Comparison of ENCODE assay signal across 18 cellular contexts in the genomic region with DNA sequence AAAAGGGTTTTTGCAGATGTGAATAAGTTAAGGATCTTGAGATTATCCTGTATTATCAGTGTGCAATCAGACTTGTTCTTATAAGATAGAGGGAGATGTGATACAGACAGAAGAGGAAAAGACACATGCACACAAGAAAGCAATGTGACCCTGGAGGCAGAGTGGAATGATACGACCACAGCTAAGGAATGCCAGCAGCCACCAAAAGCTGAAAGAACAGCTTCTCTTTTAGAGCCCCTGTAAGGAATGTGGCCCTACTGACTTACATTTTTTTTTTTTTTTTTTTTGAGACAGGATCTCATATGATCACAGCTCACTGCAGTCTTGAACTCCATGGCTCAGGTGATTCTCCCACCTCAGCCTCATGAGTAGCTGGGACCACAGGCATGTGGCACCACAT.
DNase-seq lines count a peak whose midpoint lies in the region; TF ChIP-seq lines count a peak whose summit lies in the region.
"Had no signal": no experiment of that assay in that cellular context is flagged by ENCODE, and none has a peak within 500 bp of the region (broad histone marks: within the 10 kb centered on the region; RNA-seq: fewer than 3 reads in every experiment).

No MANE protein-coding gene starts in this region.

- H3K79me1 ChIP-seq in mesendoderm (ENCODE audit: low read length), result no peaks in the 10 kb centered on the region

- peak overlapping the region; percentile 9 for H3K4me3 ChIP-seq in endodermal cell (ENCODE audit: low read length)
- H3K4me3 ChIP-seq in mesendoderm (ENCODE audit: low read length), result no peak overlapping the region
- H3K4me3 ChIP-seq: GM12878 had no signal

- no peaks in the 10 kb centered on the region for H3K79me2 ChIP-seq in mesendoderm (ENCODE audit: control insufficient read depth, insufficient read depth, low read length)

- WGBS in endodermal cell (ENCODE audit: insufficient coverage in 1 of 2, insufficient read length in 1 of 2), 2 experiments, result 50 to 56% methylated on average over 1 of the region's 1 CpG
- WGBS in mesendoderm (ENCODE audit: extremely low coverage, insufficient coverage, low lambda C conversion rate), result no CpG with 5 or more reads among the region's 1 CpG

- peaks cover 11% of the 10 kb centered on the region for H3K27me3 Mint-ChIP-seq in endodermal cell (ENCODE audit: insufficient read depth)
- no peaks in the 10 kb centered on the region for H3K27me3 Mint-ChIP-seq in activated T-helper 1 cell treated with anti-CD3 and anti-CD28 coated beads, Interleukin-12 subunit alpha, Interleukin-12 subunit beta, Interleukin-2, Interleukin-4 antibody, amounts not matched to agents 30 ng/mL and 10 ng/mL and 1 ng/mL, durations not matched to agents 14 hours and 24 hours and 36 hours (ENCODE audit: insufficient read depth)
- H3K27me3 Mint-ChIP-seq: CD4-positive, alpha-beta memory T cell had no signal

- H3K4me2 ChIP-seq in mesendoderm (ENCODE audit: low read length), result no peak overlapping the region

- H3K23ac ChIP-seq in mesendoderm (ENCODE audit: low read length), result no peak overlapping the region

- no peaks in the 10 kb centered on the region for H3K27me3 ChIP-seq in endodermal cell (ENCODE audit: control insufficient read depth, insufficient read depth, low read length, poor library complexity, severe bottlenecking)
- peaks cover 2% of the 10 kb centered on the region for H3K27me3 ChIP-seq in mesendoderm (ENCODE audit: insufficient read depth, low read length, poor library complexity)

- H3K4ac ChIP-seq in mesendoderm (ENCODE audit: low read depth, low read length), result no peak overlapping the region

- H3K56ac ChIP-seq in mesendoderm (ENCODE audit: low read length), result peak overlapping the region; percentile 70

- H3K9me3 Mint-ChIP-seq in endodermal cell, result peaks cover 21% of the 10 kb centered on the region
- peaks cover 9% of the 10 kb centered on the region for H3K9me3 Mint-ChIP-seq in activated T-helper 1 cell treated with anti-CD3 and anti-CD28 coated beads, Interleukin-12 subunit alpha, Interleukin-12 subunit beta, Interleukin-2, Interleukin-4 antibody, amounts not matched to agents 30 ng/mL and 10 ng/mL and 1 ng/mL, durations not matched to agents 14 hours and 24 hours and 36 hours

- no peak overlapping the region for H2BK15ac ChIP-seq in mesendoderm (replicated peaks; ENCODE audit: low read depth)

- no peak for TF ChIP-seq CTCF in endodermal cell (conservative IDR thresholded peaks at IDR 0.05)

- DNase-seq in SK-MEL-5 (ENCODE audit: low read depth, low spot score) (peak; percentile 67), endodermal cell (no peak), mesendoderm (peak; percentile 84), SHP77 treated with DMSO at 0.1 percent for 48 hours (lab: John Stamatoyannopoulos, UW) (no peak), NOMO-1 treated with dmso at 0.1 percent for 144 hours (lab: John Stamatoyannopoulos, UW; ENCODE audit: unreplicated experiment) (no peak)
- DNase-seq in stimulated activated CD4-positive, alpha-beta T cell treated with anti-CD3 and anti-CD28 coated beads, Interleukin-12 subunit alpha, Interleukin-12 subunit beta, amount 100 ng/mL, for 4 hours, result no peak
- no peak for DNase-seq in activated T-helper 1 cell treated with anti-CD3 and anti-CD28 coated beads, Interleukin-12 subunit alpha, Interleukin-12 subunit beta, Interleukin-2, Interleukin-4 antibody, amounts not matched to agents 30 ng/mL and 10 ng/mL and 1 ng/mL, durations not matched to agents 14 hours and 24 hours and 36 hours (ENCODE audit: low spot score)
- DNase-seq: C1 segment of cervical spinal cord; Calu3; CD4-positive, alpha-beta memory T cell; COR-L47; DMS153; DND-41; GDM1; GOT3; H7; HCEC 1CT had no signal

- H3K9me3 ChIP-seq in endodermal cell (ENCODE audit: control insufficient read depth, low read length), result peaks cover 34% of the 10 kb centered on the region

- H3K4me1 Mint-ChIP-seq in endodermal cell, result peaks cover 35% of the 10 kb centered on the region
- H3K4me1 Mint-ChIP-seq in activated T-helper 1 cell treated with anti-CD3 and anti-CD28 coated beads, Interleukin-12 subunit alpha, Interleukin-12 subunit beta, Interleukin-2, Interleukin-4 antibody, amounts not matched to agents 30 ng/mL and 10 ng/mL and 1 ng/mL, durations not matched to agents 14 hours and 24 hours and 36 hours (ENCODE audit: low read depth), result no peaks in the 10 kb centered on the region
- H3K4me1 Mint-ChIP-seq: CD4-positive, alpha-beta memory T cell had no signal

- peak overlapping the region; percentile 84 for H3K18ac ChIP-seq in mesendoderm (ENCODE audit: low read length)

- H2BK5ac ChIP-seq in mesendoderm (ENCODE audit: low read length), result peak overlapping the region; percentile 70

- H3K4me1 ChIP-seq in endodermal cell (ENCODE audit: control insufficient read depth, insufficient read depth, low read length), result peaks cover 4% of the 10 kb centered on the region
- H3K4me1 ChIP-seq in mesendoderm (ENCODE audit: control insufficient read depth, low read depth, low read length), result peaks cover 5% of the 10 kb centered on the region

- H3K9ac ChIP-seq in endodermal cell (ENCODE audit: extremely low read depth, low read length, poor library complexity, severe bottlenecking), result no peak overlapping the region
- no peak overlapping the region for H3K9ac ChIP-seq in mesendoderm (ENCODE audit: low read length)

- H3K36me3 Mint-ChIP-seq in endodermal cell (ENCODE audit: low read depth), result peaks cover 6% of the 10 kb centered on the region
- no peaks in the 10 kb centered on the region for H3K36me3 Mint-ChIP-seq in activated T-helper 1 cell treated with anti-CD3 and anti-CD28 coated beads, Interleukin-12 subunit alpha, Interleukin-12 subunit beta, Interleukin-2, Interleukin-4 antibody, amounts not matched to agents 30 ng/mL and 10 ng/mL and 1 ng/mL, durations not matched to agents 14 hours and 24 hours and 36 hours (ENCODE audit: low read depth)
- H3K36me3 Mint-ChIP-seq: CD4-positive, alpha-beta memory T cell had no signal

- H3K36me3 ChIP-seq in endodermal cell (ENCODE audit: control insufficient read depth, insufficient read depth, low read length) (no peaks in the 10 kb centered on the region), mesendoderm (ENCODE audit: control insufficient read depth, insufficient read depth, low read length) (no peaks in the 10 kb centered on the region)

- intact Hi-C loops in activated T-helper 1 cell treated with anti-CD3 and anti-CD28 coated beads, Interleukin-12 subunit alpha, Interleukin-12 subunit beta, Interleukin-2, Interleukin-4 antibody, amounts not matched to agents 30 ng/mL and 10 ng/mL and 1 ng/mL, durations not matched to agents 14 hours and 24 hours and 36 hours (cut with micrococcal nuclease), result no loop called here

- no peak overlapping the region for H3K27ac ChIP-seq in endodermal cell (ENCODE audit: low read depth, low read length)
- peak overlapping the region; percentile 83 for H3K27ac ChIP-seq in mesendoderm (ENCODE audit: low read depth, low read length)

- H3K27ac Mint-ChIP-seq in endodermal cell, result peak overlapping the region; percentile 79
- H3K27ac Mint-ChIP-seq in activated T-helper 1 cell treated with anti-CD3 and anti-CD28 coated beads, Interleukin-12 subunit alpha, Interleukin-12 subunit beta, Interleukin-2, Interleukin-4 antibody, amounts not matched to agents 30 ng/mL and 10 ng/mL and 1 ng/mL, durations not matched to agents 14 hours and 24 hours and 36 hours, result no peak overlapping the region
- H3K27ac Mint-ChIP-seq: CD4-positive, alpha-beta memory T cell had no signal

- no peak overlapping the region for H2AK5ac ChIP-seq in mesendoderm (ENCODE audit: low read length)

- H4K8ac ChIP-seq in mesendoderm (ENCODE audit: low read depth, low read length), result no peak overlapping the region

- H2BK120ac ChIP-seq in mesendoderm (ENCODE audit: low read depth, low read length), result peak overlapping the region; percentile 45

- in situ Hi-C loops in SK-MEL-5 (cut with HindIII; ENCODE audit: low pct_unique_long_range_greater_than_20kb, low sequenced_read_pairs), result no loop called here

- H3K4me3 Mint-ChIP-seq in endodermal cell, result no peak overlapping the region
- H3K4me3 Mint-ChIP-seq in activated T-helper 1 cell treated with anti-CD3 and anti-CD28 coated beads, Interleukin-12 subunit alpha, Interleukin-12 subunit beta, Interleukin-2, Interleukin-4 antibody, amounts not matched to agents 30 ng/mL and 10 ng/mL and 1 ng/mL, durations not matched to agents 14 hours and 24 hours and 36 hours, result no peak overlapping the region
- H3K4me3 Mint-ChIP-seq: CD4-positive, alpha-beta memory T cell had no signal

- no peak overlapping the region for H4K5ac ChIP-seq in mesendoderm (ENCODE audit: low read length)

Comparison
In these comparisons a context has a peak if more than half of its experiments do, and no peak if none do; other contexts are left out.
1. DNase-seq: peak in SK-MEL-5 (single experiment) and mesendoderm (single experiment); none in endodermal cell (single experiment), SHP77 treated with DMSO at 0.1 percent for 48 hours (single experiment), NOMO-1 treated with dmso at 0.1 percent for 144 hours (single experiment), stimulated activated CD4-positive, alpha-beta T cell treated with anti-CD3 and anti-CD28 coated beads, Interleukin-12 subunit alpha, Interleukin-12 subunit beta, amount 100 ng/mL, for 4 hours (single experiment) and activated T-helper 1 cell treated with anti-CD3 and anti-CD28 coated beads, Interleukin-12 subunit alpha, Interleukin-12 subunit beta, Interleukin-2, Interleukin-4 antibody, amounts not matched to agents 30 ng/mL and 10 ng/mL and 1 ng/mL, durations not matched to agents 14 hours and 24 hours and 36 hours (single experiment).